9 cellular contexts compared by ENCODE assay signal in the genomic region with DNA sequence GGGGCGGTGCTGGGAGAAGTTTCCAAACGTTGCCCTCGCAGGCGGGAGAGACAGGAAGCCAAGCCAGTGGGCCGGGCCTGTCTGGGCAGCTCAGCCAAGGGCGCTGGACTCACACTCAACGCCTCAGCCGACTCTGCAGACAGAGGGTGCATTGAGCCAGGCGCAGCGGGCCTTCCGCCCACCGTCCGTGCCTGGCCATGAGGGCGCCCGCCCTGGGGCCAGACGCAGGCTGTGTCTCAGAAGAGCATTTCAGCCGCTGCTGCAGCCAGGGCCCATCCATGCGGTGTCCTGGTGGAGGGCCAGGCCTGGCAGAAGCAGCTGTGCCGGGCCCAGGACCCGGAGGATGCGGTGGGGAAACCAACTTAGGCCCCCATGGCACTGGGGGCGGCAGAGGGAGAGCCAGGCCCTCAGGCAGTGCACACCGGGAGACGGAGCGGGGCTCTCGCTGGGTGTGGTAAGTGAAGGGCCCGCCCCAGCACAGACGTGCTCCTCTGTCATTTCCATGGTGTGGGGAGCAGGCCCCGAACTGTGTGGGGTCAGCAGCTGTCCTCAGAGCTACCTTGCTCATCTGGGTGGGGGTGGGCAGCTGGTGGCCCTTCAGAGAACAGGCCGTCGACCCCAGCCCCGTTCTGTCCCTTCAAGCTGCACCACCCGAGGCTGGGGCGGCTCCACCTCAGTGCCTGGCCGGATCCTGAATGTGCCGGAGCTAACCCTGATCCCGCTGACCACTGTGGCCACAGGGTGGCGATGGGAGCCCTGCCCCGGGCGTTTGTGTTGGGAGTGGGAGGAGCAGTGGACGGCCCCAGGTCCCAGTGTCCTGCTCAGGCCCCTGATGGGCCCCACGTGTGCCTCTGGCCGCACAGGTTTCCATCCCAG. TPM values are rescaled to one million over a fixed set of nuclear protein-coding genes. Genes with fewer than 3 reads are reported as not detected.
DNase-seq lines count a peak whose midpoint lies in the region; ATAC-seq and TF ChIP-seq lines count a peak whose summit lies in the region.
"Had no signal": no experiment of that assay in that cellular context is flagged by ENCODE, and none has a peak within 500 bp of the region (broad histone marks: within the 10 kb centered on the region; RNA-seq: fewer than 3 reads in every experiment).

No MANE protein-coding gene starts in this region.

- no peak overlapping the region for H3K4me3 Mint-ChIP-seq in immature natural killer cell
- H3K4me3 Mint-ChIP-seq: memory B cell had no signal

- H3K4me1 ChIP-seq in liver (ENCODE audit: control insufficient read depth in 4 of 4, insufficient read depth in 4 of 4, low read length in 3 of 4) (peaks cover 0 to 11% (median 4%) of the 10 kb centered on the region in 4 donors), upper lobe of right lung (peaks cover 24% of the 10 kb centered on the region)

- TF ChIP-seq CTCF in NB4 (IDR thresholded peaks at IDR 0.05; ENCODE audit: low read depth, low read length) (peak; percentile 6), dorsolateral prefrontal cortex (IDR thresholded peaks at IDR 0.05 in 54 of 56, conservative IDR thresholded peaks at IDR 0.05 in 2 of 56; ENCODE audit: low read depth in 1 of 56, partially characterized antibody in 56 of 56) (peak in 49 of 56 donors; percentile 13 to 65 (median 39)), liver (IDR thresholded peaks at IDR 0.05; ENCODE audit: low read depth, low read length, missing input control) (peak; percentile 49), upper lobe of right lung (IDR thresholded peaks at IDR 0.05) (peak; percentile 58), GM10266 (IDR thresholded peaks at IDR 0.05; ENCODE audit: control insufficient read depth, insufficient read depth, low read depth, missing control alignments) (no peak)

- peaks cover 0 to 4% of the 10 kb centered on the region in 2 donors for H3K4me1 Mint-ChIP-seq in immature natural killer cell
- H3K4me1 Mint-ChIP-seq: memory B cell had no signal

- H3K36me3 ChIP-seq in liver (ENCODE audit: control insufficient read depth in 4 of 4, insufficient read depth in 3 of 4, low read depth in 1 of 4, low read length in 3 of 4) (no peaks in the 10 kb centered on the region), upper lobe of right lung (no peaks in the 10 kb centered on the region)

- ATAC-seq in upper lobe of right lung (peak; percentile 66), HG02678 (IDR thresholded peaks at IDR 0.05; ENCODE audit: unreplicated experiment) (no peak)

- no peak for TF ChIP-seq POLR2A in NB4 (IDR thresholded peaks at IDR 0.05; ENCODE audit: extremely low read depth, insufficient read length)

- intact Hi-C loops in dorsolateral prefrontal cortex (cut with DNase I) (loop anchor here (1.0 to 10.0 kb wide), 3 partner anchors 18 to 289 kb away; a partner anchor contains a TSS), upper lobe of right lung (cut with DNase I) (no loop called here)

- no peak overlapping the region for H3K27ac Mint-ChIP-seq in immature natural killer cell
- H3K27ac Mint-ChIP-seq: memory B cell had no signal

- no peaks in the 10 kb centered on the region for H3K27me3 ChIP-seq in dorsolateral prefrontal cortex
- H3K27me3 ChIP-seq in liver (ENCODE audit: control insufficient read depth in 4 of 4, insufficient read depth in 4 of 4, low read length in 3 of 4), result no peaks in the 10 kb centered on the region
- no peaks in the 10 kb centered on the region for H3K27me3 ChIP-seq in upper lobe of right lung

- no peak overlapping the region for H3K4me3 ChIP-seq in NB4 (ENCODE audit: low read depth, low read length)
- peak overlapping the region in 48 of 59 donors; percentile 3 to 61 (median 30) for H3K4me3 ChIP-seq in dorsolateral prefrontal cortex
- H3K4me3 ChIP-seq in liver (ENCODE audit: low read depth in 1 of 3, low read length in 3 of 3), result no peak overlapping the region
- peak overlapping the region; percentile 30 for H3K4me3 ChIP-seq in upper lobe of right lung

- 54% methylated on average over 43 of the region's 43 CpGs for WGBS in liver

- H3K9me3 ChIP-seq in liver (ENCODE audit: control insufficient read depth in 4 of 4, low read length in 3 of 4) (no peaks in the 10 kb centered on the region), upper lobe of right lung (no peaks in the 10 kb centered on the region)

- no peak for DNase-seq in NB4 (ENCODE audit: low read depth)
- DNase-seq in dorsolateral prefrontal cortex, result peak; percentile 73 to 90 (median 87)
- DNase-seq in upper lobe of right lung, result peak; percentile 86
- no peak for DNase-seq in GM10266 (ENCODE audit: extremely low spot score)
- no peak for DNase-seq in NCI-H2081 (lab: John Stamatoyannopoulos, UW)
- no peak for DNase-seq in immature natural killer cell

- TF ChIP-seq RAD21 in liver (IDR thresholded peaks at IDR 0.05), result peak; percentile 71 to 83

- no peaks in the 10 kb centered on the region for H3K36me3 Mint-ChIP-seq in immature natural killer cell
- H3K36me3 Mint-ChIP-seq: memory B cell had no signal

- H3K27me3 Mint-ChIP-seq in immature natural killer cell (ENCODE audit: low read depth in 3 of 3), result peaks cover 0 to 2% (median 1%) of the 10 kb centered on the region in 3 donors

- no peak overlapping the region for H3K9ac ChIP-seq in liver (ENCODE audit: low read depth in 1 of 2, low read length in 2 of 2)

- H3K27ac ChIP-seq in dorsolateral prefrontal cortex, result peak overlapping the region in 57 of 59 donors; percentile 54 to 96 (median 88)
- peak overlapping the region in 1 of 2 donors; percentile 54 for H3K27ac ChIP-seq in liver (ENCODE audit: low read depth in 1 of 2, low read length in 2 of 2)
- H3K27ac ChIP-seq in upper lobe of right lung, result peak overlapping the region; percentile 72

- H3K9me3 Mint-ChIP-seq in immature natural killer cell, result no peaks in the 10 kb centered on the region
- H3K9me3 Mint-ChIP-seq: memory B cell had no signal

TF ChIP-seq in liver, 16 proteins besides CTCF, POLR2A, EP300 and RAD21:
- TF ChIP-seq FOXA2 (IDR thresholded peaks at IDR 0.05) (no peak), YY1 (IDR thresholded peaks at IDR 0.05) (no peak), SP1 (IDR thresholded peaks at IDR 0.05) (no peak)

RNA-seq across cellular contexts. Expression of a gene that starts 18.0 kb away (rescaled TPM):
- total RNA-seq in dorsolateral prefrontal cortex (10 to 100 TPM; 10.7 to 49.9 (median 18.5) TPM), liver (1 to 10 TPM; 2.0 to 2.9 TPM), upper lobe of right lung (15.5 TPM)
- polyA plus RNA-seq in liver (1 to 10 TPM; 6.2 to 7.1 TPM), immature natural killer cell (10 to 100 TPM; 58.4 to 77.4 (median 61.8) TPM)

RNA-seq across cellular contexts. Expression of a gene that starts 18.2 kb away (rescaled TPM):
- 10 to 100 TPM; 31.5 to 79.7 (median 44.8) TPM for total RNA-seq in dorsolateral prefrontal cortex
- 1 to 10 TPM; 2.1 to 2.9 TPM for total RNA-seq in liver
- 1 to 10 TPM in 1 of 2 donors, under 1 TPM in 1; 0.11 to 1.1 TPM for polyA plus RNA-seq in liver
- total RNA-seq in upper lobe of right lung, result 27.3 TPM
- polyA plus RNA-seq in immature natural killer cell, result 1 to 10 TPM in 1 of 3 donors, under 1 TPM in 1, not detected in 1; 0.43 to 1.3 TPM

RNA-seq across cellular contexts. Expression of a gene that starts 27.9 kb away (rescaled TPM):
- total RNA-seq in dorsolateral prefrontal cortex (10 to 100 TPM in 8 of 120 experiments, 1 to 10 TPM in 112; 1.4 to 16.3 (median 5.4) TPM), liver (1 to 10 TPM; 3.1 to 5.3 TPM), upper lobe of right lung (10.0 TPM)
- polyA plus RNA-seq in liver (1 to 10 TPM in 1 of 2 donors, under 1 TPM in 1; 0.25 to 1.3 TPM), immature natural killer cell (under 1 TPM in 2 of 3 donors, not detected in 1; 0.28 to 0.56 TPM)

RNA-seq across cellular contexts. Expression of a gene that starts 41.6 kb away (rescaled TPM):
- total RNA-seq in dorsolateral prefrontal cortex (under 1 TPM in 64 of 120 experiments, not detected in 56; 0.03 to 0.26 (median 0.08) TPM), liver (under 1 TPM in 1 of 2 donors, not detected in 1; 0.05 TPM), upper lobe of right lung (0.09 TPM)
- polyA plus RNA-seq in liver (not detected), immature natural killer cell (not detected)

RNA-seq across cellular contexts. Expression of a gene that starts 54.5 kb away (rescaled TPM):
- 10 to 100 TPM in 119 of 120 experiments, 1 to 10 TPM in 1; 9.8 to 23.9 (median 14.4) TPM for total RNA-seq in dorsolateral prefrontal cortex
- 1 to 10 TPM; 2.3 to 4.2 TPM for total RNA-seq in liver
- polyA plus RNA-seq in liver, result 1 to 10 TPM in 1 of 2 donors, under 1 TPM in 1; 0.75 to 3.9 TPM
- 7.2 TPM for total RNA-seq in upper lobe of right lung
- 1 to 10 TPM in 2 of 3 donors, under 1 TPM in 1; 0.40 to 2.0 (median 1.0) TPM for polyA plus RNA-seq in immature natural killer cell

Comparison
In these comparisons a context has a peak if more than half of its experiments do, and no peak if none do; other contexts are left out.
1. DNase-seq: peak in dorsolateral prefrontal cortex (10 of 10) and upper lobe of right lung (single experiment); none in NB4 (single experiment), GM10266 (single experiment), NCI-H2081 (0 of 2) and immature natural killer cell (0 of 3).
2. H3K4me3 ChIP-seq: peak in dorsolateral prefrontal cortex (48 of 59) and upper lobe of right lung (single experiment); none in NB4 (single experiment) and liver (0 of 3).